In genomic region chr3:172080503-172080902, GRCh38 we compare ENCODE assay signal across 2 cellular contexts.
TF ChIP-seq lines count a peak whose summit lies in the region.

No MANE protein-coding gene starts in this region.

TF ChIP-seq in A549, 52 proteins besides CTCF, POLR2A, EP300 and RAD21:
- TF ChIP-seq CEBPB (IDR thresholded peaks at IDR 0.05) (no peak), HOXB5 (CRISPR knock-in tag; IDR thresholded peaks at IDR 0.05) (no peak), BCL3 (IDR thresholded peaks at IDR 0.05) (no peak), PHF8 (IDR thresholded peaks at IDR 0.05; ENCODE audit: borderline replicate concordance, low read depth) (no peak), RFX5 (IDR thresholded peaks at IDR 0.05) (no peak), RARB (CRISPR knock-in tag; IDR thresholded peaks at IDR 0.05) (no peak)
TF ChIP-seq in A549: peak in this region for 0.

TF ChIP-seq in HepG2, 621 proteins besides CTCF, POLR2A, EP300 and RAD21 (continues in another document):
- TF ChIP-seq GMEB1 (CRISPR knock-in tag; IDR thresholded peaks at IDR 0.05; ENCODE audit: borderline replicate concordance) (no peak), ZNF598 (CRISPR knock-in tag; IDR thresholded peaks at IDR 0.05; ENCODE audit: borderline replicate concordance) (no peak), REST (IDR thresholded peaks at IDR 0.05; ENCODE audit: borderline replicate concordance in 1 of 2, low read depth in 1 of 2, low read length in 2 of 2) (no peak), ZNF441 (CRISPR knock-in tag; IDR thresholded peaks at IDR 0.05; ENCODE audit: borderline replicate concordance) (0 out of 2 replicates have a peak, but pooled peaks have one; percentile 46), ZNF160 (CRISPR knock-in tag; IDR thresholded peaks at IDR 0.05) (no peak), ZFP36L2 (CRISPR knock-in tag; IDR thresholded peaks at IDR 0.05) (no peak), NR2F2 (IDR thresholded peaks at IDR 0.05; ENCODE audit: borderline replicate concordance, low read depth) (no peak), ZMYM2 (CRISPR knock-in tag; IDR thresholded peaks at IDR 0.05) (peak; percentile 63; the same call in 1 of the 2 replicates), ZNF17 (CRISPR knock-in tag; IDR thresholded peaks at IDR 0.05) (no peak), PRDM4 (CRISPR knock-in tag; IDR thresholded peaks at IDR 0.05; ENCODE audit: borderline replicate concordance) (no peak), ZNF75D (CRISPR knock-in tag; IDR thresholded peaks at IDR 0.05; ENCODE audit: borderline replicate concordance) (no peak), ARNT (IDR thresholded peaks at IDR 0.05) (no peak), SAP130 (CRISPR knock-in tag; IDR thresholded peaks at IDR 0.05; ENCODE audit: low read depth) (peak; percentile 63), BCL6 (CRISPR knock-in tag; IDR thresholded peaks at IDR 0.05) (peak; percentile 75), NCOR1 (IDR thresholded peaks at IDR 0.05; ENCODE audit: borderline replicate concordance, low read length) (peak; percentile 46; the same call in 1 of the 2 replicates), ONECUT2 (CRISPR knock-in tag; IDR thresholded peaks at IDR 0.05) (no peak), KDM6A (CRISPR knock-in tag; IDR thresholded peaks at IDR 0.05; ENCODE audit: low read depth) (no peak), RBFOX2 (IDR thresholded peaks at IDR 0.05; ENCODE audit: low read depth, low read length) (0 out of 2 replicates have a peak, but pooled peaks have one; percentile 29), NCOA1 (CRISPR knock-in tag; IDR thresholded peaks at IDR 0.05) (no peak), KAT7 (CRISPR knock-in tag; IDR thresholded peaks at IDR 0.05; ENCODE audit: borderline replicate concordance) (no peak), ZNF263 (CRISPR knock-in tag; IDR thresholded peaks at IDR 0.05) (no peak), ZKSCAN8 (CRISPR knock-in tag; IDR thresholded peaks at IDR 0.05; ENCODE audit: borderline replicate concordance) (no peak), PLRG1 (conservative IDR thresholded peaks at IDR 0.05) (no peak), TGIF2 (CRISPR knock-in tag; IDR thresholded peaks at IDR 0.05) (no peak), NR2C2 (CRISPR knock-in tag; IDR thresholded peaks at IDR 0.05; ENCODE audit: borderline replicate concordance) (peak; percentile 75; the same call in 1 of the 2 replicates), HHEX (CRISPR knock-in tag; IDR thresholded peaks at IDR 0.05) (no peak), TFDP2 (CRISPR knock-in tag; IDR thresholded peaks at IDR 0.05) (no peak), FOXA1 (IDR thresholded peaks at IDR 0.05) (no peak), FOXA1 (CRISPR knock-in tag; IDR thresholded peaks at IDR 0.05) (peak; percentile 89), MED13 (CRISPR knock-in tag; IDR thresholded peaks at IDR 0.05) (no peak), PRDM15 (CRISPR knock-in tag; IDR thresholded peaks at IDR 0.05) (no peak), ZNF180 (CRISPR knock-in tag; IDR thresholded peaks at IDR 0.05; ENCODE audit: borderline replicate concordance, low read depth) (no peak), WIZ (CRISPR knock-in tag; IDR thresholded peaks at IDR 0.05) (no peak), ZNF605 (CRISPR knock-in tag; IDR thresholded peaks at IDR 0.05) (no peak), CENPT (CRISPR knock-in tag; IDR thresholded peaks at IDR 0.05; ENCODE audit: low read depth) (no peak), ZNF761 (CRISPR knock-in tag; conservative IDR thresholded peaks at IDR 0.05) (no peak), ZNF570 (CRISPR knock-in tag; IDR thresholded peaks at IDR 0.05; ENCODE audit: borderline replicate concordance) (no peak), ZFP1 (CRISPR knock-in tag; IDR thresholded peaks at IDR 0.05) (no peak), ZNF780A (CRISPR knock-in tag; IDR thresholded peaks at IDR 0.05) (no peak), ZFP91 (CRISPR knock-in tag; IDR thresholded peaks at IDR 0.05; ENCODE audit: borderline replicate concordance) (no peak), ZNF616 (CRISPR knock-in tag; IDR thresholded peaks at IDR 0.05; ENCODE audit: low read depth) (no peak), KMT2B (CRISPR knock-in tag; IDR thresholded peaks at IDR 0.05) (no peak), ZNF674 (CRISPR knock-in tag; IDR thresholded peaks at IDR 0.05; ENCODE audit: low read depth) (no peak), HIC2 (CRISPR knock-in tag; IDR thresholded peaks at IDR 0.05; ENCODE audit: low read depth) (no peak), TP53 (CRISPR knock-in tag; conservative IDR thresholded peaks at IDR 0.05) (no peak), ZHX1 (CRISPR knock-in tag; IDR thresholded peaks at IDR 0.05; ENCODE audit: low read depth) (no peak), ATF1 (CRISPR knock-in tag; IDR thresholded peaks at IDR 0.05) (no peak)
